2 cellular contexts compared by ENCODE assay signal in genomic region chr18:65750421-65751144, GRCh38.
TF ChIP-seq lines count a peak whose summit lies in the region.

A gene with protein sequence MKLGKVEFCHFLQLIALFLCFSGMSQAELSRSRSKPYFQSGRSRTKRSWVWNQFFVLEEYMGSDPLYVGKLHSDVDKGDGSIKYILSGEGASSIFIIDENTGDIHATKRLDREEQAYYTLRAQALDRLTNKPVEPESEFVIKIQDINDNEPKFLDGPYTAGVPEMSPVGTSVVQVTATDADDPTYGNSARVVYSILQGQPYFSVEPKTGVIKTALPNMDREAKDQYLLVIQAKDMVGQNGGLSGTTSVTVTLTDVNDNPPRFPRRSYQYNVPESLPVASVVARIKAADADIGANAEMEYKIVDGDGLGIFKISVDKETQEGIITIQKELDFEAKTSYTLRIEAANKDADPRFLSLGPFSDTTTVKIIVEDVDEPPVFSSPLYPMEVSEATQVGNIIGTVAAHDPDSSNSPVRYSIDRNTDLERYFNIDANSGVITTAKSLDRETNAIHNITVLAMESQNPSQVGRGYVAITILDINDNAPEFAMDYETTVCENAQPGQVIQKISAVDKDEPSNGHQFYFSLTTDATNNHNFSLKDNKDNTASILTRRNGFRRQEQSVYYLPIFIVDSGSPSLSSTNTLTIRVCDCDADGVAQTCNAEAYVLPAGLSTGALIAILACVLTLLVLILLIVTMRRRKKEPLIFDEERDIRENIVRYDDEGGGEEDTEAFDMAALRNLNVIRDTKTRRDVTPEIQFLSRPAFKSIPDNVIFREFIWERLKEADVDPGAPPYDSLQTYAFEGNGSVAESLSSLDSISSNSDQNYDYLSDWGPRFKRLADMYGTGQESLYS (plus strand): TSS chr18:65751012. CDS start chr18:65762843, 11,831 bp downstream.

TF ChIP-seq in SK-N-SH, 30 proteins besides CTCF, POLR2A, EP300 and RAD21 (continued from another document):
- TF ChIP-seq, protein P1, sequence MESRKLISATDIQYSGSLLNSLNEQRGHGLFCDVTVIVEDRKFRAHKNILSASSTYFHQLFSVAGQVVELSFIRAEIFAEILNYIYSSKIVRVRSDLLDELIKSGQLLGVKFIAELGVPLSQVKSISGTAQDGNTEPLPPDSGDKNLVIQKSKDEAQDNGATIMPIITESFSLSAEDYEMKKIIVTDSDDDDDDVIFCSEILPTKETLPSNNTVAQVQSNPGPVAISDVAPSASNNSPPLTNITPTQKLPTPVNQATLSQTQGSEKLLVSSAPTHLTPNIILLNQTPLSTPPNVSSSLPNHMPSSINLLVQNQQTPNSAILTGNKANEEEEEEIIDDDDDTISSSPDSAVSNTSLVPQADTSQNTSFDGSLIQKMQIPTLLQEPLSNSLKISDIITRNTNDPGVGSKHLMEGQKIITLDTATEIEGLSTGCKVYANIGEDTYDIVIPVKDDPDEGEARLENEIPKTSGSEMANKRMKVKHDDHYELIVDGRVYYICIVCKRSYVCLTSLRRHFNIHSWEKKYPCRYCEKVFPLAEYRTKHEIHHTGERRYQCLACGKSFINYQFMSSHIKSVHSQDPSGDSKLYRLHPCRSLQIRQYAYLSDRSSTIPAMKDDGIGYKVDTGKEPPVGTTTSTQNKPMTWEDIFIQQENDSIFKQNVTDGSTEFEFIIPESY (IDR thresholded peaks at IDR 0.05; ENCODE audit: borderline replicate concordance, low read depth): no peak
TF ChIP-seq in SK-N-SH: peak in this region for 0.

TF ChIP-seq in SK-N-SH treated with all-trans-retinoic acid at 6 μM for 48 hours, 23 proteins besides CTCF, POLR2A, EP300 and RAD21 (continued from another document):
- TF ChIP-seq, protein P2, sequence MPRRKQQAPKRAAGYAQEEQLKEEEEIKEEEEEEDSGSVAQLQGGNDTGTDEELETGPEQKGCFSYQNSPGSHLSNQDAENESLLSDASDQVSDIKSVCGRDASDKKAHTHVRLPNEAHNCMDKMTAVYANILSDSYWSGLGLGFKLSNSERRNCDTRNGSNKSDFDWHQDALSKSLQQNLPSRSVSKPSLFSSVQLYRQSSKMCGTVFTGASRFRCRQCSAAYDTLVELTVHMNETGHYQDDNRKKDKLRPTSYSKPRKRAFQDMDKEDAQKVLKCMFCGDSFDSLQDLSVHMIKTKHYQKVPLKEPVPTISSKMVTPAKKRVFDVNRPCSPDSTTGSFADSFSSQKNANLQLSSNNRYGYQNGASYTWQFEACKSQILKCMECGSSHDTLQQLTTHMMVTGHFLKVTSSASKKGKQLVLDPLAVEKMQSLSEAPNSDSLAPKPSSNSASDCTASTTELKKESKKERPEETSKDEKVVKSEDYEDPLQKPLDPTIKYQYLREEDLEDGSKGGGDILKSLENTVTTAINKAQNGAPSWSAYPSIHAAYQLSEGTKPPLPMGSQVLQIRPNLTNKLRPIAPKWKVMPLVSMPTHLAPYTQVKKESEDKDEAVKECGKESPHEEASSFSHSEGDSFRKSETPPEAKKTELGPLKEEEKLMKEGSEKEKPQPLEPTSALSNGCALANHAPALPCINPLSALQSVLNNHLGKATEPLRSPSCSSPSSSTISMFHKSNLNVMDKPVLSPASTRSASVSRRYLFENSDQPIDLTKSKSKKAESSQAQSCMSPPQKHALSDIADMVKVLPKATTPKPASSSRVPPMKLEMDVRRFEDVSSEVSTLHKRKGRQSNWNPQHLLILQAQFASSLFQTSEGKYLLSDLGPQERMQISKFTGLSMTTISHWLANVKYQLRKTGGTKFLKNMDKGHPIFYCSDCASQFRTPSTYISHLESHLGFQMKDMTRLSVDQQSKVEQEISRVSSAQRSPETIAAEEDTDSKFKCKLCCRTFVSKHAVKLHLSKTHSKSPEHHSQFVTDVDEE (CRISPR knock-in tag; IDR thresholded peaks at IDR 0.05): no peak
- TF ChIP-seq ESRRG (CRISPR knock-in tag; IDR thresholded peaks at IDR 0.05) (no peak), CREB5 (CRISPR knock-in tag; IDR thresholded peaks at IDR 0.05; ENCODE audit: low read depth) (no peak)
